20 cellular contexts compared by ENCODE assay signal in genomic region chr5:82917584-82917983, GRCh38.
DNase-seq lines count a peak whose midpoint lies in the region; ATAC-seq lines count a peak whose summit lies in the region.
"Had no signal": no experiment of that assay in that cellular context is flagged by ENCODE, and none has a peak within 500 bp of the region (broad histone marks: within the 10 kb centered on the region; RNA-seq: fewer than 3 reads in every experiment).

No MANE protein-coding gene starts in this region.

- H3K4me3 ChIP-seq in MG63 = no peak overlapping the region
- H3K4me3 ChIP-seq in CD8-positive, alpha-beta memory T cell (ENCODE audit: low read length) = no peak overlapping the region
- H3K4me3 ChIP-seq: skin epidermis had no signal

- H3K4me1 ChIP-seq in CD8-positive, alpha-beta memory T cell (ENCODE audit: insufficient read depth, low read length) = no peaks in the 10 kb centered on the region
- H3K4me1 ChIP-seq: parathyroid adenoma had no signal

- H3K27me3 Mint-ChIP-seq in CD8-positive, alpha-beta memory T cell = peaks cover 0 to 2% of the 10 kb centered on the region in 2 donors
- H3K27me3 Mint-ChIP-seq: activated B cell treated with CpG ODN at 0.5 μM for 24 hours; stimulated activated naive CD8-positive, alpha-beta T cell treated with anti-CD3 and anti-CD28 coated beads, Interleukin-15, Interleukin-2, amounts not matched to agents 100 ng/mL and 50 ng/mL, for 24 hours; T-helper 17 cell had no signal

- H3K9me3 Mint-ChIP-seq in CD8-positive, alpha-beta memory T cell = peaks cover 14 to 15% (median 15%) of the 10 kb centered on the region in 5 donors

- H3K9me3 ChIP-seq in MG63 = peaks cover 7% of the 10 kb centered on the region
- H3K9me3 ChIP-seq in CD8-positive, alpha-beta memory T cell (ENCODE audit: low read length) = no peaks in the 10 kb centered on the region

- no peaks in the 10 kb centered on the region for H3K36me3 ChIP-seq in MG63
- no peaks in the 10 kb centered on the region for H3K36me3 ChIP-seq in CD8-positive, alpha-beta memory T cell (ENCODE audit: insufficient read depth, low read length)

- no peak overlapping the region for H3K27ac Mint-ChIP-seq in CD8-positive, alpha-beta memory T cell
- H3K27ac Mint-ChIP-seq: activated B cell treated with CpG ODN at 0.5 μM for 24 hours; CD8-positive, alpha-beta T cell; stimulated activated naive CD8-positive, alpha-beta T cell treated with anti-CD3 and anti-CD28 coated beads, Interleukin-15, Interleukin-2, amounts not matched to agents 100 ng/mL and 50 ng/mL, for 24 hours; T-helper 17 cell had no signal

- H3K4me3 Mint-ChIP-seq in CD8-positive, alpha-beta memory T cell = no peak overlapping the region
- H3K4me3 Mint-ChIP-seq: activated B cell treated with CpG ODN at 0.5 μM for 24 hours; CD8-positive, alpha-beta T cell; stimulated activated naive CD8-positive, alpha-beta T cell treated with anti-CD3 and anti-CD28 coated beads, Interleukin-15, Interleukin-2, amounts not matched to agents 100 ng/mL and 50 ng/mL, for 24 hours; T-helper 17 cell had no signal

- H3K36me3 Mint-ChIP-seq in CD8-positive, alpha-beta memory T cell = peaks cover 0 to 7% (median 0%) of the 10 kb centered on the region in 3 donors
- H3K36me3 Mint-ChIP-seq: CD8-positive, alpha-beta T cell had no signal

- DNase-seq in HuH-7.5 (ENCODE audit: low spot score) (no peak), MG63 (no peak), DMS53 (lab: John Stamatoyannopoulos, UW) (no peak)
- no peak for DNase-seq in CD8-positive, alpha-beta memory T cell
- DNase-seq: activated B cell treated with CpG ODN at 0.5 μM for 24 hours; activated effector memory CD4-positive, alpha-beta T cell treated with anti-CD3 and anti-CD28 coated beads, Interleukin-2, amount 50 U/mL, for 16 hours; anterior cingulate cortex; CD8-positive, alpha-beta T cell; foreskin fibroblast; NCI-H1417 treated with DMSO at 0.1 percent for 48 hours; NCI-H2227 treated with DMSO at 0.1 percent for 48 hours; T-helper 17 cell had no signal

- CTCF ChIA-PET in CD8-positive, alpha-beta memory T cell (lab: Charles Lee) = no interaction called here

- no peaks in the 10 kb centered on the region for H3K4me1 Mint-ChIP-seq in CD8-positive, alpha-beta memory T cell
- H3K4me1 Mint-ChIP-seq: activated B cell treated with CpG ODN at 0.5 μM for 24 hours, T-helper 17 cell had no signal

- no peaks in the 10 kb centered on the region for H3K27me3 ChIP-seq in MG63
- H3K27me3 ChIP-seq in CD8-positive, alpha-beta memory T cell (ENCODE audit: insufficient read depth, low read length, poor library complexity, severe bottlenecking) = no peaks in the 10 kb centered on the region

- peak; percentile 57 for ATAC-seq in GM18498 (IDR thresholded peaks at IDR 0.05; ENCODE audit: unreplicated experiment)
- peak; percentile 71 for ATAC-seq in GM19035 (IDR thresholded peaks at IDR 0.05; ENCODE audit: unreplicated experiment)
- peak; percentile 72 for ATAC-seq in HG02678 (IDR thresholded peaks at IDR 0.05; ENCODE audit: unreplicated experiment)
- ATAC-seq in HG03460 (IDR thresholded peaks at IDR 0.05; ENCODE audit: unreplicated experiment) = peak; percentile 67
- ATAC-seq: CD8-positive, alpha-beta T cell; Right ventricle myocardium inferior; T-helper 17 cell had no signal

- H3K27ac ChIP-seq in CD8-positive, alpha-beta memory T cell (ENCODE audit: low read depth, low read length) = no peak overlapping the region
- H3K27ac ChIP-seq: parathyroid adenoma, skin epidermis had no signal

- POLR2A ChIA-PET in CD8-positive, alpha-beta memory T cell (lab: Charles Lee) = no interaction called here
